Comparison of ENCODE assay signal across 8 cellular contexts in the genomic region with DNA sequence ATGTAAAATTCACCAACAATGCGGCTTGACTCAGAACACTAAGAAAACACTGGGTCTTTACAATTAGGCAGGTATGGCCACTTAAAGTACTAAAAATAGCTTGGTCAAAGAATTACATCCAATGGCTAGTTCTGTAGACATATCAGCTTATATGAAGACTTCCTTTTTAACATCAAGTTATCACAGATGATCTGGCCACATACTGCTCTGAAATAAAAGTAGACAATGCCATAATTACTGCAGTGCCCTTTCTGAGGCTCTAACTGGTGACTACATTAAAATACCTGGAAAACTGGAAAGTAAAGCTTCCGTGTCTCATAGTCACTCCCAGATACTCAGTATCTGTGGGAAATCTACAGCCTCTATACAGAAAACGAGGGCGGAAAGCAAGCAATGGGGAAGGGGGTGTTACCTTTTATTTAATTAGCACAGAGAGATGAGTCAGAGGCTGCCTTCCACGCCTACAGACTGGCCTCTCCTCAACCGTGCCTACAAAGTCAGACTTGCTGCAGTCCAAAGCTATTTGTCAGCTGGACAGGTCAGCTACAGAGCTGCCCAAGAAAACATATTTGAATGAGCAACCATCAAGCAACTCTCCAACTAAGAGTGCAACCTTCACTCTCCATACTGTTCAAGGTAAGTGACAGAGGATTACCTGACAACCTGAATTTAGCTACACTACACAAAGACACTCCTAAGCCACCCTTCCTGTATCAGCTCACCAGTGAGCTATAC. TPM values are rescaled to one million over a fixed set of nuclear protein-coding genes. Genes with fewer than 3 reads are reported as not detected.
DNase-seq lines count a peak whose midpoint lies in the region; ATAC-seq and TF ChIP-seq lines count a peak whose summit lies in the region.

No MANE protein-coding gene starts in this region.

- intact Hi-C loops in aorta (cut with DNase I): loop anchor here in 1 of 2 donors (1.0 to 5.0 kb wide), 2 partner anchors 30 to 60 kb away; no protein-coding TSS in a partner anchor

- H3K9me2 ChIP-seq in MM.1S (replicated peaks; ENCODE audit: insufficient read depth, low read length): no peaks in the 10 kb centered on the region

- CTCF ChIA-PET in HEK293T (lab: Yijun Ruan, JAX): interaction anchor here (0.9 to 1.0 kb wide), 2 partner anchors 13 to 164 kb away, joined by 3 read pairs; no protein-coding TSS in a partner anchor

- H3F3A ChIP-seq in MM.1S (ENCODE audit: insufficient read depth, low read length): peaks cover 29% of the 10 kb centered on the region

- TF ChIP-seq CTCF in GM06990 (IDR thresholded peaks at IDR 0.05; ENCODE audit: insufficient read depth, low read length, poor library complexity, severe bottlenecking) (no peak), MM.1S (IDR thresholded peaks at IDR 0.05; ENCODE audit: low read length) (no peak)

- H3K79me2 ChIP-seq in MM.1S (ENCODE audit: low read length): peaks cover 37% of the 10 kb centered on the region

- ATAC-seq in aorta (ENCODE audit: low FRiP score): peak; percentile 89

- H3K9me3 ChIP-seq in MM.1S (replicated peaks; ENCODE audit: insufficient read depth, low read length) (no peaks in the 10 kb centered on the region; the same call in 1 of the 2 replicates), mucosa of rectum (ENCODE audit: control insufficient read depth in 2 of 2, low read length in 2 of 2) (peaks cover 0 to 3% of the 10 kb centered on the region in 2 donors), aorta (ENCODE audit: control insufficient read depth, low read length) (no peaks in the 10 kb centered on the region)
- H3K9me3 ChIP-seq in effector memory CD4-positive, alpha-beta T cell (ENCODE audit: control insufficient read depth, low read length): no peaks in the 10 kb centered on the region

- DNase-seq in GM06990 (ENCODE audit: extremely low read depth, insufficient read length): peak; percentile 4
- DNase-seq in HEK293T (ENCODE audit: extremely low spot score): peak; percentile 31
- peak; percentile 62 for DNase-seq in MM.1S
- DNase-seq in activated CD4-positive, CD25-positive, alpha-beta regulatory T cell treated with anti-CD3 and anti-CD28 coated beads, Interleukin-2, amount 50 U/mL, for 16 hours (ENCODE audit: low read depth, low spot score): peak; percentile 16
- DNase-seq in effector memory CD4-positive, alpha-beta T cell: peak in 2 of 3 donors; percentile 5 to 30
- DNase-seq in aorta: peak; percentile 79
- DNase-seq in NCI-H1092 treated with DMSO at 0.1 percent for 48 hours (lab: John Stamatoyannopoulos, UW): no peak

- H3K4me2 ChIP-seq in MM.1S (ENCODE audit: low read depth, low read length): peak overlapping the region; percentile 87

- 10 to 12% methylated on average over 6 of the region's 6 CpGs for WGBS in aorta, 2 donors

- H3K4me1 ChIP-seq in MM.1S (ENCODE audit: low read length): peaks cover 23% of the 10 kb centered on the region
- peaks cover 44% of the 10 kb centered on the region for H3K4me1 ChIP-seq in effector memory CD4-positive, alpha-beta T cell (ENCODE audit: control insufficient read depth, insufficient read depth, low read length, poor library complexity, severe bottlenecking)
- H3K4me1 ChIP-seq in mucosa of rectum (ENCODE audit: control insufficient read depth in 2 of 2, insufficient read depth in 2 of 2, low read length in 2 of 2): peaks cover 36 to 53% of the 10 kb centered on the region in 2 donors
- peaks cover 6 to 9% of the 10 kb centered on the region in 2 donors for H3K4me1 ChIP-seq in aorta (ENCODE audit: control insufficient read depth in 1 of 2, insufficient read depth in 2 of 2, low read length in 2 of 2)

- H2AFZ ChIP-seq in MM.1S (ENCODE audit: low read length): peak overlapping the region; percentile 13; the same call in 1 of the 2 replicates

- H3K36me3 ChIP-seq in GM06990 (ENCODE audit: control insufficient read depth, insufficient read depth, low read length) (no peaks in the 10 kb centered on the region), MM.1S (replicated peaks; ENCODE audit: insufficient read depth, low read length) (no peaks in the 10 kb centered on the region), mucosa of rectum (ENCODE audit: control insufficient read depth in 2 of 2, insufficient read depth in 2 of 2, low read length in 2 of 2) (no peaks in the 10 kb centered on the region), aorta (ENCODE audit: control insufficient read depth in 1 of 2, insufficient read depth in 2 of 2, low read length in 1 of 2) (peaks cover 0 to 2% of the 10 kb centered on the region in 2 donors)
- peaks cover 12% of the 10 kb centered on the region for H3K36me3 ChIP-seq in effector memory CD4-positive, alpha-beta T cell (ENCODE audit: control insufficient read depth, insufficient read depth, low read length)

- H4K20me1 ChIP-seq in MM.1S (ENCODE audit: insufficient read depth, low read length): no peaks in the 10 kb centered on the region

- H3K27ac ChIP-seq in MM.1S (ENCODE audit: low read length) (peak overlapping the region; percentile 80), mucosa of rectum (ENCODE audit: low read depth in 2 of 2, low read length in 2 of 2) (peak overlapping the region; percentile 80 to 89), aorta (ENCODE audit: low read depth in 1 of 2, low read length in 2 of 2) (peak overlapping the region in 1 of 2 donors; percentile 38)
- peak overlapping the region; percentile 65 for H3K27ac ChIP-seq in effector memory CD4-positive, alpha-beta T cell (ENCODE audit: insufficient read depth, low read length, poor library complexity, severe bottlenecking)

- POLR2A ChIA-PET in HEK293T (lab: Yijun Ruan, JAX): interaction anchor here (0.8 to 3.0 kb wide), 3 partner anchors 8 to 10 kb away, joined by 3 to 28 read pairs (median 8); partner anchors contain the start of gene SERINC5

- H3K27me3 ChIP-seq in GM06990 (replicated peaks; ENCODE audit: control insufficient read depth, insufficient read depth, low read length) (no peaks in the 10 kb centered on the region), MM.1S (replicated peaks; ENCODE audit: insufficient read depth, low read length) (no peaks in the 10 kb centered on the region), mucosa of rectum (ENCODE audit: control insufficient read depth in 2 of 2, insufficient read depth in 2 of 2, low read length in 2 of 2) (no peaks in the 10 kb centered on the region), aorta (ENCODE audit: control insufficient read depth in 1 of 2, insufficient read depth in 2 of 2, low read length in 1 of 2) (no peaks in the 10 kb centered on the region)
- no peaks in the 10 kb centered on the region for H3K27me3 ChIP-seq in effector memory CD4-positive, alpha-beta T cell (replicated peaks; ENCODE audit: control insufficient read depth, insufficient read depth, low read length, poor library complexity, severe bottlenecking)

- H3K4me3 ChIP-seq in GM06990 (replicated peaks; ENCODE audit: low read depth, low read length) (no peak overlapping the region), MM.1S (ENCODE audit: low read length) (peak overlapping the region; percentile 44), mucosa of rectum (ENCODE audit: low read length in 2 of 2) (peak overlapping the region; percentile 36 to 39), aorta (ENCODE audit: low read length in 2 of 2) (no peak overlapping the region)
- peak overlapping the region; percentile 5 for H3K4me3 ChIP-seq in effector memory CD4-positive, alpha-beta T cell (ENCODE audit: insufficient read depth, low read depth, low read length, poor library complexity, severe bottlenecking)

- H3K9ac ChIP-seq in MM.1S (ENCODE audit: low read length) (peak overlapping the region; percentile 54), mucosa of rectum (ENCODE audit: low read depth in 1 of 2, low read length in 2 of 2) (peak overlapping the region; percentile 52 to 61)

TF ChIP-seq in HEK293T, 16 proteins besides CTCF, POLR2A, EP300 and RAD21:
- TF ChIP-seq SUZ12 (IDR thresholded peaks at IDR 0.05): no peak
- no peak for TF ChIP-seq ELF4 (IDR thresholded peaks at IDR 0.05)
- TF ChIP-seq ZNF384 (IDR thresholded peaks at IDR 0.05): no peak
- no peak for TF ChIP-seq LEF1 (IDR thresholded peaks at IDR 0.05; ENCODE audit: borderline replicate concordance)
- TF ChIP-seq NFRKB (IDR thresholded peaks at IDR 0.05): no peak
- no peak for TF ChIP-seq ARNT (IDR thresholded peaks at IDR 0.05)
- TF ChIP-seq FOXA1 (IDR thresholded peaks at IDR 0.05): no peak
- no peak for TF ChIP-seq BHLHE40 (IDR thresholded peaks at IDR 0.05; ENCODE audit: borderline replicate concordance)
- TF ChIP-seq HDGF (IDR thresholded peaks at IDR 0.05; ENCODE audit: borderline replicate concordance): no peak
- TF ChIP-seq PKNOX1 (IDR thresholded peaks at IDR 0.05): no peak
- TF ChIP-seq L3MBTL2 (conservative IDR thresholded peaks at IDR 0.05): no peak
- no peak for TF ChIP-seq FOXM1 (IDR thresholded peaks at IDR 0.05; ENCODE audit: borderline replicate concordance)
- TF ChIP-seq TARDBP (IDR thresholded peaks at IDR 0.05): no peak
- TF ChIP-seq FOXK2 (IDR thresholded peaks at IDR 0.05): no peak
- no peak for TF ChIP-seq SP1 (IDR thresholded peaks at IDR 0.05)
- no peak for TF ChIP-seq CTBP1 (IDR thresholded peaks at IDR 0.05; ENCODE audit: borderline replicate concordance)

RNA-seq across cellular contexts. Expression of gene SERINC5, which starts 8.7 kb away (rescaled TPM):
- total RNA-seq in aorta: 10 to 100 TPM; 15.5 to 22.1 TPM
- polyA plus RNA-seq in aorta: 1 to 10 TPM; 1.4 to 1.7 TPM

Comparison
In these comparisons a context has a peak if more than half of its experiments do, and no peak if none do; other contexts are left out.
1. H3K4me3 ChIP-seq: peak in MM.1S (single experiment), effector memory CD4-positive, alpha-beta T cell (single experiment) and mucosa of rectum (2 of 2); none in GM06990 (single experiment) and aorta (0 of 2).